8 cellular contexts compared by ENCODE assay signal in genomic region chr21:37219766-37220432, GRCh38. TPM values are rescaled to one million over a fixed set of nuclear protein-coding genes. Genes with fewer than 3 reads are reported as not detected.
A peak's percentile ranks its signal among the peaks of the same experiment; 100 is the strongest.
DNase-seq lines count a peak whose midpoint lies in the region; ATAC-seq and TF ChIP-seq lines count a peak whose summit lies in the region.

No MANE protein-coding gene starts in this region.

- POLR2A ChIA-PET in activated B cell treated with CpG ODN at 0.5 μM for 24 hours (lab: Charles Lee) = interaction anchor here (0.9 to 2.4 kb wide), 8 partner anchors 11 to 154 kb away, joined by 3 to 20 read pairs (median 5); partner anchors contain the start of genes DYRK1A and VPS26C

- H3K4me3 ChIP-seq in right atrium auricular region (peak overlapping the region; percentile 51 to 73), fibroblast of villous mesenchyme (ENCODE audit: low read depth, low read length) (peak overlapping the region; percentile 68)

- H3K27me3 ChIP-seq in right atrium auricular region = no peaks in the 10 kb centered on the region

- intact Hi-C loops in left ventricle myocardium superior (cut with micrococcal nuclease) (no loop called here), activated B cell treated with CpG ODN at 0.5 μM for 24 hours (cut with micrococcal nuclease) (loop anchor here (2.0 kb wide), 2 partner anchors 147 to 277 kb away; partner anchors contain the start of genes PIGP and TTC3)

- H3K36me3 ChIP-seq in right atrium auricular region = peaks cover 17% of the 10 kb centered on the region

- H3K36me3 Mint-ChIP-seq in activated B cell treated with CpG ODN at 0.5 μM for 24 hours (ENCODE audit: low read depth) = peaks cover 20% of the 10 kb centered on the region
- H3K36me3 Mint-ChIP-seq in stimulated activated effector memory CD8-positive, alpha-beta T cell treated with anti-CD3 and anti-CD28 coated beads, Interleukin-12 subunit alpha, Interleukin-12 subunit beta, amount 100 ng/mL, for 72 hours = peaks cover 34% of the 10 kb centered on the region

- H3K27me3 Mint-ChIP-seq in activated B cell treated with CpG ODN at 0.5 μM for 24 hours = no peaks in the 10 kb centered on the region

- peak overlapping the region; percentile 88 for H3K27ac Mint-ChIP-seq in activated B cell treated with CpG ODN at 0.5 μM for 24 hours
- H3K27ac Mint-ChIP-seq in stimulated activated effector memory CD8-positive, alpha-beta T cell treated with anti-CD3 and anti-CD28 coated beads, Interleukin-12 subunit alpha, Interleukin-12 subunit beta, amount 100 ng/mL, for 72 hours = peak overlapping the region; percentile 86

- no peaks in the 10 kb centered on the region for H3K9me3 ChIP-seq in right atrium auricular region

- no peaks in the 10 kb centered on the region for H3K9me3 Mint-ChIP-seq in activated B cell treated with CpG ODN at 0.5 μM for 24 hours
- no peaks in the 10 kb centered on the region for H3K9me3 Mint-ChIP-seq in stimulated activated effector memory CD8-positive, alpha-beta T cell treated with anti-CD3 and anti-CD28 coated beads, Interleukin-12 subunit alpha, Interleukin-12 subunit beta, amount 100 ng/mL, for 72 hours

- TF ChIP-seq CTCF in right atrium auricular region (IDR thresholded peaks at IDR 0.05) (no peak), activated B cell treated with CpG ODN at 0.5 μM for 24 hours (IDR thresholded peaks at IDR 0.05) (no peak), fibroblast of villous mesenchyme (IDR thresholded peaks at IDR 0.05; ENCODE audit: insufficient read depth, low read depth, low read length) (no peak)

- peaks cover 22% of the 10 kb centered on the region for H3K4me1 Mint-ChIP-seq in activated B cell treated with CpG ODN at 0.5 μM for 24 hours
- peaks cover 31% of the 10 kb centered on the region for H3K4me1 Mint-ChIP-seq in stimulated activated effector memory CD8-positive, alpha-beta T cell treated with anti-CD3 and anti-CD28 coated beads, Interleukin-12 subunit alpha, Interleukin-12 subunit beta, amount 100 ng/mL, for 72 hours

- no peak for TF ChIP-seq POLR2A in GM18505 (IDR thresholded peaks at IDR 0.05; ENCODE audit: borderline replicate concordance, extremely low read depth, insufficient read depth, insufficient read length)

- peak overlapping the region; percentile 91 for H3K4me3 Mint-ChIP-seq in activated B cell treated with CpG ODN at 0.5 μM for 24 hours
- peak overlapping the region; percentile 88 for H3K4me3 Mint-ChIP-seq in stimulated activated effector memory CD8-positive, alpha-beta T cell treated with anti-CD3 and anti-CD28 coated beads, Interleukin-12 subunit alpha, Interleukin-12 subunit beta, amount 100 ng/mL, for 72 hours

- no peak for DNase-seq in right atrium auricular region (ENCODE audit: low spot score)
- DNase-seq in left ventricle myocardium superior = no peak
- DNase-seq in activated B cell treated with CpG ODN at 0.5 μM for 24 hours = no peak
- peak; percentile 8 for DNase-seq in fibroblast of villous mesenchyme (ENCODE audit: low read depth)
- DNase-seq in stimulated activated effector memory CD8-positive, alpha-beta T cell treated with anti-CD3 and anti-CD28 coated beads, Interleukin-12 subunit alpha, Interleukin-12 subunit beta, amount 100 ng/mL, for 72 hours (ENCODE audit: low spot score in 2 of 2) = no peak
- DNase-seq in NOMO-1 treated with DMSO at 0.1 percent for 48 hours (lab: John Stamatoyannopoulos, UW; ENCODE audit: unreplicated experiment) = no peak

- CTCF ChIA-PET in activated B cell treated with CpG ODN at 0.5 μM for 24 hours (lab: Charles Lee) = interaction anchor here (1.0 kb wide), 1 partner anchor 10 kb away, joined by 3 read pairs; no protein-coding TSS in a partner anchor

- ATAC-seq in left ventricle myocardium superior = no peak
- no peak for ATAC-seq in activated B cell treated with CpG ODN at 0.5 μM for 24 hours (ENCODE audit: low read depth)
- no peak for ATAC-seq in stimulated activated effector memory CD8-positive, alpha-beta T cell treated with anti-CD3 and anti-CD28 coated beads, Interleukin-12 subunit alpha, Interleukin-12 subunit beta, amount 100 ng/mL, for 72 hours
- no peak for ATAC-seq in GM18505 (IDR thresholded peaks at IDR 0.05; ENCODE audit: unreplicated experiment)
- ATAC-seq in HG03045 (IDR thresholded peaks at IDR 0.05; ENCODE audit: unreplicated experiment) = no peak

- peaks cover 0 to 11% of the 10 kb centered on the region in 2 donors for H3K4me1 ChIP-seq in right atrium auricular region

- peak overlapping the region; percentile 86 to 88 for H3K27ac ChIP-seq in right atrium auricular region

RNA-seq across cellular contexts. Expression of gene VPS26C, which starts 47.2 kb away (rescaled TPM):
- 10 to 100 TPM; 45.2 to 53.8 TPM for total RNA-seq in right atrium auricular region
- 49.9 TPM for total RNA-seq in left ventricle myocardium superior
- 42.5 and 45.2 TPM in 2 replicates for total RNA-seq in activated B cell treated with CpG ODN at 0.5 μM for 24 hours
- total RNA-seq in fibroblast of villous mesenchyme = 61.2 and 63.0 TPM in 2 replicates
